19 cellular contexts compared by ENCODE assay signal in the genomic region with DNA sequence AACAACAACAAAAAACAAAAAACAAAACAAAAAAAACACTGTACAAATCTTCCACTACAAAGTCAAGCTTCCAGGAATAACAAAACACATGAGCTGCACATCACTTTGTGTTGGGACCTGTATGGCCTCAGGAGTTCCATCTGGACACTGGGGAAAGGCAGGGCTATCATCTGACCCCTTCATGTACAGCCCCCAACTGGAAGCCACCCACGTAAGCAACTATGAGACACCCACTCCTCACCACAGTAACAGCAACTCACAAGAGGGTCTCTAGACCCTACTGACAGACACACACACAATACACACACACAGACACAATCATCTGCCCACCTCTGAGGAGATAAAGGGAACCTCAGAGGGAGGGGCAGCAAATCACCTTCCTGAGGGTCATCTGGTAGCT.
"Had no signal": no experiment of that assay in that cellular context is flagged by ENCODE, and none has a peak within 500 bp of the region (broad histone marks: within the 10 kb centered on the region; RNA-seq: fewer than 3 reads in every experiment).

No MANE protein-coding gene starts in this region.

- H3K27me3 Mint-ChIP-seq: naive thymus-derived CD8-positive, alpha-beta T cell; progenitor cell of endocrine pancreas had no signal

- H3K4me3 Mint-ChIP-seq: naive thymus-derived CD8-positive, alpha-beta T cell; neural crest cell had no signal

- FAIRE-seq: endothelial cell of umbilical vein had no signal

- H3K9me3 Mint-ChIP-seq: naive thymus-derived CD8-positive, alpha-beta T cell; neural crest cell had no signal

- ATAC-seq: heart left ventricle; left colon; mucosa of descending colon; naive thymus-derived CD8-positive, alpha-beta T cell; right cardiac atrium had no signal

- H3K27ac Mint-ChIP-seq: naive thymus-derived CD8-positive, alpha-beta T cell; progenitor cell of endocrine pancreas had no signal

- H3K4me3 ChIP-seq: colonic mucosa, heart left ventricle, mucosa of descending colon, ovary, smooth muscle cell, testis, transverse colon had no signal

- H3K9me3 ChIP-seq: colonic mucosa, heart left ventricle, mucosa of descending colon, ovary, testis, transverse colon had no signal

- DNase-seq: colonic mucosa; dermis blood vessel endothelial cell; erythroblast; foreskin melanocyte; heart left ventricle; hippocampal formation; left colon; mucosa of descending colon; naive thymus-derived CD8-positive, alpha-beta T cell; ovary; right cardiac atrium; stimulated activated CD4-positive, alpha-beta T cell treated with anti-CD3 and anti-CD28 coated beads, Interleukin-2, amount 100 ng/mL, for 48 hours; stimulated activated naive CD4-positive, alpha-beta T cell treated with Interleukin-2 at 50 U/mL for 16 hours; testis; transverse colon had no signal

- H3K36me3 ChIP-seq: colonic mucosa, heart left ventricle, ovary, transverse colon had no signal

- H3K4me2 ChIP-seq: smooth muscle cell had no signal

- H3K27ac ChIP-seq: colonic mucosa, ovary, testis, transverse colon had no signal

- H3K27me3 ChIP-seq: colonic mucosa, heart left ventricle, ovary, testis, transverse colon had no signal
